9 cellular contexts compared by ENCODE assay signal in the genomic region with DNA sequence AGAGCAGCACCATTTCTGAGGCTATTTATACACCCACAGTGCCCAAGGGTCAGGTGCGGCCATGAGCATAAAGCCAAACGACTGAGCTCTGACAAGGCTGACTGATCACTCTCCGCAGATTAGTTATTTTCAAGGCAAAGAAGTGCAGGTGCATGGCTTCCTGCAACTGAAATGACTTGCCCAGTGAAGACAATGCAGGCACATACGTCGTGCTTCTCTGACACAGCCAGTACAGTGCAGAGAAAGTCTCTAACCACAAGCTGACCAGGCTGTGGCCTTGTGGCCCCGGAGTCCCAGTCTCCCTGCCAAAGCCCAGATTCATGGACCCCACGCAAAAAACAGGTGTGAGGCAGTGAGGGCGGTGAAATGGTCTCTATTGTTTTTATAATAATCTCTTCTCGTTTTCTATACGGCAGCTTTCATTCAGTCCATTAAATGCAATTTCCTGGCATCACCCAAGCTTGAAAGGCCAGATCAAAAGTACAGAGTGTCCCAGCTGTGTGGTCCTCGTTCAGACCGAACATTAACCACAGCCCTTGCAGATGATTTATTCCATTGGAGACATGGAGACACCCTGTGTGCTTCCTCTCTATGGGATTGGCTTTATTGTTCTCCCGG.
DNase-seq lines count a peak whose midpoint lies in the region; ATAC-seq and TF ChIP-seq lines count a peak whose summit lies in the region.
"Had no signal": no experiment of that assay in that cellular context is flagged by ENCODE, and none has a peak within 500 bp of the region (broad histone marks: within the 10 kb centered on the region; RNA-seq: fewer than 3 reads in every experiment).

No MANE protein-coding gene starts in this region.

- CTCF ChIA-PET in T-cell (lab: Charles Lee): no interaction called here

- H3K27ac ChIP-seq in dorsolateral prefrontal cortex: no peak overlapping the region
- H3K27ac ChIP-seq: VCaP had no signal

- H3K4me1 Mint-ChIP-seq in T-cell (peaks cover 13 to 18% (median 13%) of the 10 kb centered on the region in 3 donors), glutamatergic neuron (ENCODE audit: low read depth, unreplicated experiment) (no peaks in the 10 kb centered on the region)

- H3K27ac Mint-ChIP-seq in T-cell: no peak overlapping the region
- no peak overlapping the region for H3K27ac Mint-ChIP-seq in glutamatergic neuron (ENCODE audit: unreplicated experiment)

- H3K27me3 Mint-ChIP-seq in T-cell (peaks cover 5 to 19% of the 10 kb centered on the region in 2 donors), glutamatergic neuron (ENCODE audit: unreplicated experiment) (no peaks in the 10 kb centered on the region)

- TF ChIP-seq CTCF in dorsolateral prefrontal cortex (IDR thresholded peaks at IDR 0.05 in 54 of 56, conservative IDR thresholded peaks at IDR 0.05 in 2 of 56; ENCODE audit: low read depth in 1 of 56, partially characterized antibody in 56 of 56) (no peak), glutamatergic neuron (IDR thresholded peaks at IDR 0.05; ENCODE audit: partially characterized antibody, unreplicated experiment) (no peak)

- H3K4me3 ChIP-seq in dorsolateral prefrontal cortex: no peak overlapping the region

- no peaks in the 10 kb centered on the region for H3K9me3 Mint-ChIP-seq in T-cell
- peaks cover 3% of the 10 kb centered on the region for H3K9me3 Mint-ChIP-seq in glutamatergic neuron (ENCODE audit: unreplicated experiment)

- POLR2A ChIA-PET in T-cell (lab: Charles Lee): no interaction called here

- H3K36me3 Mint-ChIP-seq in T-cell (no peaks in the 10 kb centered on the region), glutamatergic neuron (ENCODE audit: unreplicated experiment) (no peaks in the 10 kb centered on the region)

- peaks cover 0 to 6% (median 0%) of the 10 kb centered on the region in 45 donors for H3K27me3 ChIP-seq in dorsolateral prefrontal cortex

- DNase-seq in left colon (no peak), T-cell (no peak), activated gamma-delta T cell treated with Interleukin-2 at 50 U/mL for 16 hours (no peak), dorsolateral prefrontal cortex (no peak), glutamatergic neuron (no peak)

- H3K4me3 Mint-ChIP-seq in T-cell (no peak overlapping the region), glutamatergic neuron (ENCODE audit: unreplicated experiment) (no peak overlapping the region)

- ATAC-seq in GM18508 (IDR thresholded peaks at IDR 0.05; ENCODE audit: insufficient read depth, unreplicated experiment) (peak; percentile 91), GM21576 (IDR thresholded peaks at IDR 0.05; ENCODE audit: unreplicated experiment) (peak; percentile 93), HG03575 (IDR thresholded peaks at IDR 0.05; ENCODE audit: extremely low read depth, insufficient number of reproducible peaks, low FRiP score, unreplicated experiment) (peak; percentile 83), left colon (peak; percentile 56), T-cell (replicated peaks in 1 of 4) (no peak)

- intact Hi-C loops in left colon (cut with DNase I, micrococcal nuclease) (no loop called here), dorsolateral prefrontal cortex (cut with DNase I) (no loop called here)

Comparison
In these comparisons a context has a peak if more than half of its experiments do, and no peak if none do; other contexts are left out.
1. ATAC-seq: peak in GM18508 (single experiment), GM21576 (single experiment), HG03575 (single experiment) and left colon (single experiment); none in T-cell (0 of 4).